17 cellular contexts compared by ENCODE assay signal in genomic region chr11:34316347-34317037, GRCh38.
DNase-seq lines count a peak whose midpoint lies in the region; ATAC-seq lines count a peak whose summit lies in the region.
"Had no signal": no experiment of that assay in that cellular context is flagged by ENCODE, and none has a peak within 500 bp of the region (broad histone marks: within the 10 kb centered on the region; RNA-seq: fewer than 3 reads in every experiment).

No MANE protein-coding gene starts in this region.

- H3K4me3 Mint-ChIP-seq in stimulated activated naive B cell treated with anti-CD40 and anti-IgM and Interleukin-4, amounts not matched to agents 10 μg/mL and 1 μg/mL and 100 μg/mL, for 72 hours = no peak overlapping the region
- no peak overlapping the region for H3K4me3 Mint-ChIP-seq in effector memory CD8-positive, alpha-beta T cell
- H3K4me3 Mint-ChIP-seq: activated T-cell treated with anti-CD3 and anti-CD28 coated beads, Interleukin-2, amount 50 U/mL, for 72 hours; CD8-positive, alpha-beta T cell had no signal

- peaks cover 24 to 29% of the 10 kb centered on the region in 2 donors for H3K4me1 Mint-ChIP-seq in stimulated activated naive B cell treated with anti-CD40 and anti-IgM and Interleukin-4, amounts not matched to agents 10 μg/mL and 1 μg/mL and 100 μg/mL, for 72 hours
- no peaks in the 10 kb centered on the region for H3K4me1 Mint-ChIP-seq in effector memory CD8-positive, alpha-beta T cell (ENCODE audit: low read depth in 2 of 2)

- H3K27ac Mint-ChIP-seq in stimulated activated naive B cell treated with anti-CD40 and anti-IgM and Interleukin-4, amounts not matched to agents 10 μg/mL and 1 μg/mL and 100 μg/mL, for 72 hours = peak overlapping the region; percentile 9
- H3K27ac Mint-ChIP-seq in effector memory CD8-positive, alpha-beta T cell = no peak overlapping the region
- H3K27ac Mint-ChIP-seq: activated T-cell treated with anti-CD3 and anti-CD28 coated beads, Interleukin-2, amount 50 U/mL, for 72 hours; CD8-positive, alpha-beta T cell had no signal

- H3K36me3 Mint-ChIP-seq in stimulated activated naive B cell treated with anti-CD40 and anti-IgM and Interleukin-4, amounts not matched to agents 10 μg/mL and 1 μg/mL and 100 μg/mL, for 72 hours = peaks cover 5 to 23% of the 10 kb centered on the region in 2 donors
- H3K36me3 Mint-ChIP-seq in effector memory CD8-positive, alpha-beta T cell (ENCODE audit: insufficient read depth) = peaks cover 9% of the 10 kb centered on the region
- H3K36me3 Mint-ChIP-seq: CD8-positive, alpha-beta T cell had no signal

- peak; percentile 19 to 22 for DNase-seq in Kasumi-1 (lab: John Stamatoyannopoulos, UW)
- peak; percentile 53 for DNase-seq in astrocyte of the hippocampus (ENCODE audit: low read depth, low spot score)
- peak; percentile 43 for DNase-seq in iris pigment epithelial cell (ENCODE audit: low read depth)
- peak; percentile 7 for DNase-seq in stimulated activated naive B cell treated with anti-CD40 and anti-IgM and Interleukin-4, amounts not matched to agents 10 μg/mL and 1 μg/mL and 100 μg/mL, for 72 hours
- no peak for DNase-seq in stimulated activated naive CD4-positive, alpha-beta T cell (lab: John Stamatoyannopoulos, UW)
- DNase-seq in stimulated activated CD4-positive, alpha-beta T cell treated with anti-CD3 and anti-CD28 coated beads, Interleukin-4, amount 100 ng/mL, for 24 hours = no peak
- no peak for DNase-seq in effector memory CD8-positive, alpha-beta T cell
- DNase-seq: activated CD4-positive, alpha-beta T cell treated with anti-CD3 and anti-CD28 coated beads for 4 hours; activated T-cell treated with anti-CD3 and anti-CD28 coated beads, Interleukin-2, amount 50 U/mL, for 72 hours; CD8-positive, alpha-beta T cell; mucosa of descending colon; NCI-H187; NCI-H526 treated with DMSO at 0.1 percent for 48 hours; RPMI8226; stimulated activated CD4-positive, alpha-beta T cell treated with anti-CD3 and anti-CD28 coated beads, Interleukin-1b, Interleukin-23, amount 100 ng/mL, for 48 hours; stimulated activated CD8-positive, alpha-beta memory T cell treated with anti-CD3 and anti-CD28 coated beads, Interleukin-4, amount 100 ng/mL, for 48 hours; T-helper 2 cell had no signal

- ATAC-seq in stimulated activated naive B cell treated with anti-CD40 and anti-IgM and Interleukin-4, amounts not matched to agents 10 μg/mL and 1 μg/mL and 100 μg/mL, for 72 hours (replicated peaks) = peak; percentile 19 to 71
- no peak for ATAC-seq in effector memory CD8-positive, alpha-beta T cell (replicated peaks)
- ATAC-seq: activated T-cell treated with anti-CD3 and anti-CD28 coated beads, Interleukin-2, amount 50 U/mL, for 72 hours; CD8-positive, alpha-beta T cell; mucosa of descending colon had no signal

- H3K27me3 Mint-ChIP-seq in stimulated activated naive B cell treated with anti-CD40 and anti-IgM and Interleukin-4, amounts not matched to agents 10 μg/mL and 1 μg/mL and 100 μg/mL, for 72 hours = no peaks in the 10 kb centered on the region
- peaks cover 5 to 14% of the 10 kb centered on the region in 2 donors for H3K27me3 Mint-ChIP-seq in effector memory CD8-positive, alpha-beta T cell

- H3K9me3 Mint-ChIP-seq in stimulated activated naive B cell treated with anti-CD40 and anti-IgM and Interleukin-4, amounts not matched to agents 10 μg/mL and 1 μg/mL and 100 μg/mL, for 72 hours = no peaks in the 10 kb centered on the region
- no peaks in the 10 kb centered on the region for H3K9me3 Mint-ChIP-seq in effector memory CD8-positive, alpha-beta T cell
- H3K9me3 Mint-ChIP-seq: activated T-cell treated with anti-CD3 and anti-CD28 coated beads, Interleukin-2, amount 50 U/mL, for 72 hours; CD8-positive, alpha-beta T cell had no signal

Comparison
In these comparisons a context has a peak if more than half of its experiments do, and no peak if none do; other contexts are left out.
1. DNase-seq: peak in Kasumi-1 (2 of 2), astrocyte of the hippocampus (single experiment), iris pigment epithelial cell (single experiment) and stimulated activated naive B cell treated with anti-CD40 and anti-IgM and Interleukin-4, amounts not matched to agents 10 μg/mL and 1 μg/mL and 100 μg/mL, for 72 hours (single experiment); none in stimulated activated naive CD4-positive, alpha-beta T cell (0 of 6), stimulated activated CD4-positive, alpha-beta T cell treated with anti-CD3 and anti-CD28 coated beads, Interleukin-4, amount 100 ng/mL, for 24 hours (single experiment) and effector memory CD8-positive, alpha-beta T cell (0 of 3).